ENCODE assay signal across 15 cellular contexts in genomic region chr1:91831132-91831930, GRCh38. TPM values are rescaled to one million over a fixed set of nuclear protein-coding genes. Genes with fewer than 3 reads are reported as not detected.
DNase-seq lines count a peak whose midpoint lies in the region; ATAC-seq, FAIRE-seq and TF ChIP-seq lines count a peak whose summit lies in the region.
"Had no signal": no experiment of that assay in that cellular context is flagged by ENCODE, and none has a peak within 500 bp of the region (broad histone marks: within the 10 kb centered on the region; RNA-seq: fewer than 3 reads in every experiment).

No MANE protein-coding gene starts in this region.

- FAIRE-seq in pancreas (lab: Jason Lieb, UNC): no peak

- TF ChIP-seq CTCF in AG10803 (conservative IDR thresholded peaks at IDR 0.05; ENCODE audit: low read length): no peak
- no peak for TF ChIP-seq CTCF in fibroblast of pulmonary artery (IDR thresholded peaks at IDR 0.05; ENCODE audit: low read length, missing control alignments)
- TF ChIP-seq CTCF in pancreas (IDR thresholded peaks at IDR 0.05): no peak

- H3K27me3 ChIP-seq in pancreas: no peaks in the 10 kb centered on the region

- H3K4me3 ChIP-seq in AG10803 (ENCODE audit: low read length) (no peak overlapping the region), fibroblast of pulmonary artery (replicated peaks; ENCODE audit: low read depth, low read length) (no peak overlapping the region), pancreas (no peak overlapping the region)

- H3K4me1 ChIP-seq in pancreas: peaks cover 34 to 48% (median 40%) of the 10 kb centered on the region in 3 donors

- intact Hi-C loops in pancreas (cut with DNase I): no loop called here

- H3K9me3 ChIP-seq in pancreas: no peaks in the 10 kb centered on the region

- 53 to 54% methylated on average over 8 of the region's 8 CpGs for WGBS in pancreas, 2 donors

- peak overlapping the region in 3 of 4 donors; percentile 20 to 89 (median 84) for H3K27ac ChIP-seq in pancreas

- H3K36me3 ChIP-seq in pancreas: no peaks in the 10 kb centered on the region

- DNase-seq in AG10803 (ENCODE audit: low read depth) (peak; percentile 64), RPMI8226 (peak; percentile 22), fibroblast of pulmonary artery (ENCODE audit: low read depth) (peak; percentile 55), pancreas (no peak), cerebellum (ENCODE audit: low spot score) (no peak), NCI-H2171 treated with DMSO at 0.1 percent for 48 hours (lab: John Stamatoyannopoulos, UW) (no peak)
- DNase-seq: activated CD8-positive, alpha-beta memory T cell treated with anti-CD3 and anti-CD28 coated beads, Interleukin-2, amount 50 U/mL, for 4 hours; amniotic stem cell; effector CD8-positive, alpha-beta T cell; Karpas-422; naive thymus-derived CD8-positive, alpha-beta T cell; NCI-H345; stimulated activated CD4-positive, alpha-beta T cell treated with anti-CD3 and anti-CD28 coated beads, Interleukin-15, amount 100 ng/mL, for 24 hours had no signal

- no peak for ATAC-seq in pancreas
- no peak for ATAC-seq in GM21360 (IDR thresholded peaks at IDR 0.05; ENCODE audit: unreplicated experiment)
- no peak for ATAC-seq in HG03571 (IDR thresholded peaks at IDR 0.05; ENCODE audit: unreplicated experiment)

RNA-seq across cellular contexts. Expression of gene TGFBR3, which starts 54.6 kb away (rescaled TPM):
- total RNA-seq in pancreas: 10 to 100 TPM in 5 of 6 donors, 1 to 10 TPM in 1; 7.3 to 34.8 (median 25.3) TPM
- 1 to 10 TPM; 6.0 to 9.0 TPM for polyA plus RNA-seq in pancreas
- total RNA-seq in cerebellum: 14.3 TPM

Comparison
In these comparisons a context has a peak if more than half of its experiments do, and no peak if none do; other contexts are left out.
1. DNase-seq: peak in AG10803 (single experiment), RPMI8226 (single experiment) and fibroblast of pulmonary artery (single experiment); none in pancreas (0 of 6), cerebellum (single experiment) and NCI-H2171 treated with DMSO at 0.1 percent for 48 hours (single experiment).